1 cellular context compared by ENCODE assay signal in the genomic region with DNA sequence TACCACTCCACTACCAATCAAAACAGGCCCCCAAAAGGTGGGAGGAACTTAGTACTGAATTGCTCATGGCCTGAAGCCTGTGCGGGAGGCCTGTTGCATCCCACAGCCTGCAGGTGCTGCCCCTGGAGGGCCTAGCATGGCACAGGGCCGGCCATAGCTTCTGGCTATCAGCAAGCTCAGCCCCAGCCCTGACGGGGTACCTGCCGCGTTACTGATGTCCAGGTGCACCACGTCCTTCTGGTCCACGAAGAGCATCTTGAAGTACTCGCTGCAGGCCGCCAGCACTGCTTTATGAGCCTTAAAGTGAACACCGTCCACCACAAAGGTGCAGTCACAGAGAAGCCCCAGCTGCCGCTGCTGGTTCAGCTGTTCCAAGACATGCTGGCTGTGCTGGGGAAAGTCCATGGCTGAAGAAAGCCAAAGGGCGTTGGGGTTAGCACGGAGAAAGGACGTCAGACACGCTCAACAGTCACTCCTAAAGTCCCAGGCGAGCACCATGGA.
TF ChIP-seq lines count a peak whose summit lies in the region.

No MANE protein-coding gene starts in this region.

TF ChIP-seq in GM12878, 131 proteins besides CTCF, POLR2A, EP300 and RAD21:
- TF ChIP-seq RB1 (IDR thresholded peaks at IDR 0.05; ENCODE audit: borderline replicate concordance) (no peak), MEF2A (IDR thresholded peaks at IDR 0.05; ENCODE audit: insufficient read depth, low read depth, low read length) (no peak), CEBPB (IDR thresholded peaks at IDR 0.05; ENCODE audit: borderline replicate concordance in 1 of 2, low read depth in 2 of 2, low read length in 2 of 2) (no peak), NR2F1 (conservative IDR thresholded peaks at IDR 0.05) (0 out of 2 replicates have a peak, but pooled peaks have one; percentile 4), TCF3 (IDR thresholded peaks at IDR 0.05; ENCODE audit: borderline replicate concordance, insufficient read depth, low read depth, low read length) (peak; percentile 51; the same call in 1 of the 2 replicates), RAD51 (IDR thresholded peaks at IDR 0.05) (no peak), TCF12 (IDR thresholded peaks at IDR 0.05; ENCODE audit: low read depth, low read length) (peak; percentile 77), FOXK2 (IDR thresholded peaks at IDR 0.05) (no peak), POLR2AphosphoS5 (IDR thresholded peaks at IDR 0.05; ENCODE audit: low read length) (peak; percentile 20; the same call in 1 of the 2 replicates), MYC (IDR thresholded peaks at IDR 0.05; ENCODE audit: insufficient read depth, insufficient read length, insufficient replicate concordance, low read length, severe bottlenecking) (no peak), SMAD5 (IDR thresholded peaks at IDR 0.05; ENCODE audit: low read depth) (no peak), STAT1 (conservative IDR thresholded peaks at IDR 0.05) (no peak), NR2C1 (IDR thresholded peaks at IDR 0.05) (no peak), NFYA (IDR thresholded peaks at IDR 0.05; ENCODE audit: borderline replicate concordance, low read depth, low read length) (no peak), KDM1A (IDR thresholded peaks at IDR 0.05; ENCODE audit: borderline replicate concordance) (no peak), NRF1 (conservative IDR thresholded peaks at IDR 0.05; ENCODE audit: low read depth, low read length) (no peak), ZNF384 (IDR thresholded peaks at IDR 0.05; ENCODE audit: borderline replicate concordance, low read depth, low read length) (no peak), TAF1 (IDR thresholded peaks at IDR 0.05; ENCODE audit: borderline replicate concordance, low read depth, low read length) (no peak), SUZ12 (IDR thresholded peaks at IDR 0.05; ENCODE audit: unreplicated experiment) (no peak), PAX8 (IDR thresholded peaks at IDR 0.05) (no peak), RUNX3 (IDR thresholded peaks at IDR 0.05; ENCODE audit: low read length) (peak; percentile 25; the same call in 1 of the 2 replicates), CBX3 (IDR thresholded peaks at IDR 0.05; ENCODE audit: borderline replicate concordance, low read depth) (no peak), CREB1 (IDR thresholded peaks at IDR 0.05; ENCODE audit: low read depth) (0 out of 2 replicates have a peak, but pooled peaks have one; percentile 4), ZZZ3 (IDR thresholded peaks at IDR 0.05; ENCODE audit: control insufficient read depth, insufficient read length, low read depth) (no peak), NR2C2 (IDR thresholded peaks at IDR 0.05; ENCODE audit: borderline replicate concordance, control insufficient read depth, insufficient read length, low read depth) (no peak), SMARCA5 (IDR thresholded peaks at IDR 0.05) (no peak), NFXL1 (IDR thresholded peaks at IDR 0.05; ENCODE audit: borderline replicate concordance) (no peak)
- TF ChIP-seq, protein P1, sequence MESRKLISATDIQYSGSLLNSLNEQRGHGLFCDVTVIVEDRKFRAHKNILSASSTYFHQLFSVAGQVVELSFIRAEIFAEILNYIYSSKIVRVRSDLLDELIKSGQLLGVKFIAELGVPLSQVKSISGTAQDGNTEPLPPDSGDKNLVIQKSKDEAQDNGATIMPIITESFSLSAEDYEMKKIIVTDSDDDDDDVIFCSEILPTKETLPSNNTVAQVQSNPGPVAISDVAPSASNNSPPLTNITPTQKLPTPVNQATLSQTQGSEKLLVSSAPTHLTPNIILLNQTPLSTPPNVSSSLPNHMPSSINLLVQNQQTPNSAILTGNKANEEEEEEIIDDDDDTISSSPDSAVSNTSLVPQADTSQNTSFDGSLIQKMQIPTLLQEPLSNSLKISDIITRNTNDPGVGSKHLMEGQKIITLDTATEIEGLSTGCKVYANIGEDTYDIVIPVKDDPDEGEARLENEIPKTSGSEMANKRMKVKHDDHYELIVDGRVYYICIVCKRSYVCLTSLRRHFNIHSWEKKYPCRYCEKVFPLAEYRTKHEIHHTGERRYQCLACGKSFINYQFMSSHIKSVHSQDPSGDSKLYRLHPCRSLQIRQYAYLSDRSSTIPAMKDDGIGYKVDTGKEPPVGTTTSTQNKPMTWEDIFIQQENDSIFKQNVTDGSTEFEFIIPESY (IDR thresholded peaks at IDR 0.05) = no peak
- TF ChIP-seq, protein P2, sequence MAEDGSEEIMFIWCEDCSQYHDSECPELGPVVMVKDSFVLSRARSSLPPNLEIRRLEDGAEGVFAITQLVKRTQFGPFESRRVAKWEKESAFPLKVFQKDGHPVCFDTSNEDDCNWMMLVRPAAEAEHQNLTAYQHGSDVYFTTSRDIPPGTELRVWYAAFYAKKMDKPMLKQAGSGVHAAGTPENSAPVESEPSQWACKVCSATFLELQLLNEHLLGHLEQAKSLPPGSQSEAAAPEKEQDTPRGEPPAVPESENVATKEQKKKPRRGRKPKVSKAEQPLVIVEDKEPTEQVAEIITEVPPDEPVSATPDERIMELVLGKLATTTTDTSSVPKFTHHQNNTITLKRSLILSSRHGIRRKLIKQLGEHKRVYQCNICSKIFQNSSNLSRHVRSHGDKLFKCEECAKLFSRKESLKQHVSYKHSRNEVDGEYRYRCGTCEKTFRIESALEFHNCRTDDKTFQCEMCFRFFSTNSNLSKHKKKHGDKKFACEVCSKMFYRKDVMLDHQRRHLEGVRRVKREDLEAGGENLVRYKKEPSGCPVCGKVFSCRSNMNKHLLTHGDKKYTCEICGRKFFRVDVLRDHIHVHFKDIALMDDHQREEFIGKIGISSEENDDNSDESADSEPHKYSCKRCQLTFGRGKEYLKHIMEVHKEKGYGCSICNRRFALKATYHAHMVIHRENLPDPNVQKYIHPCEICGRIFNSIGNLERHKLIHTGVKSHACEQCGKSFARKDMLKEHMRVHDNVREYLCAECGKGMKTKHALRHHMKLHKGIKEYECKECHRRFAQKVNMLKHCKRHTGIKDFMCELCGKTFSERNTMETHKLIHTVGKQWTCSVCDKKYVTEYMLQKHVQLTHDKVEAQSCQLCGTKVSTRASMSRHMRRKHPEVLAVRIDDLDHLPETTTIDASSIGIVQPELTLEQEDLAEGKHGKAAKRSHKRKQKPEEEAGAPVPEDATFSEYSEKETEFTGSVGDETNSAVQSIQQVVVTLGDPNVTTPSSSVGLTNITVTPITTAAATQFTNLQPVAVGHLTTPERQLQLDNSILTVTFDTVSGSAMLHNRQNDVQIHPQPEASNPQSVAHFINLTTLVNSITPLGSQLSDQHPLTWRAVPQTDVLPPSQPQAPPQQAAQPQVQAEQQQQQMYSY (CRISPR knock-in tag; IDR thresholded peaks at IDR 0.05) = no peak
- TF ChIP-seq, protein P3, sequence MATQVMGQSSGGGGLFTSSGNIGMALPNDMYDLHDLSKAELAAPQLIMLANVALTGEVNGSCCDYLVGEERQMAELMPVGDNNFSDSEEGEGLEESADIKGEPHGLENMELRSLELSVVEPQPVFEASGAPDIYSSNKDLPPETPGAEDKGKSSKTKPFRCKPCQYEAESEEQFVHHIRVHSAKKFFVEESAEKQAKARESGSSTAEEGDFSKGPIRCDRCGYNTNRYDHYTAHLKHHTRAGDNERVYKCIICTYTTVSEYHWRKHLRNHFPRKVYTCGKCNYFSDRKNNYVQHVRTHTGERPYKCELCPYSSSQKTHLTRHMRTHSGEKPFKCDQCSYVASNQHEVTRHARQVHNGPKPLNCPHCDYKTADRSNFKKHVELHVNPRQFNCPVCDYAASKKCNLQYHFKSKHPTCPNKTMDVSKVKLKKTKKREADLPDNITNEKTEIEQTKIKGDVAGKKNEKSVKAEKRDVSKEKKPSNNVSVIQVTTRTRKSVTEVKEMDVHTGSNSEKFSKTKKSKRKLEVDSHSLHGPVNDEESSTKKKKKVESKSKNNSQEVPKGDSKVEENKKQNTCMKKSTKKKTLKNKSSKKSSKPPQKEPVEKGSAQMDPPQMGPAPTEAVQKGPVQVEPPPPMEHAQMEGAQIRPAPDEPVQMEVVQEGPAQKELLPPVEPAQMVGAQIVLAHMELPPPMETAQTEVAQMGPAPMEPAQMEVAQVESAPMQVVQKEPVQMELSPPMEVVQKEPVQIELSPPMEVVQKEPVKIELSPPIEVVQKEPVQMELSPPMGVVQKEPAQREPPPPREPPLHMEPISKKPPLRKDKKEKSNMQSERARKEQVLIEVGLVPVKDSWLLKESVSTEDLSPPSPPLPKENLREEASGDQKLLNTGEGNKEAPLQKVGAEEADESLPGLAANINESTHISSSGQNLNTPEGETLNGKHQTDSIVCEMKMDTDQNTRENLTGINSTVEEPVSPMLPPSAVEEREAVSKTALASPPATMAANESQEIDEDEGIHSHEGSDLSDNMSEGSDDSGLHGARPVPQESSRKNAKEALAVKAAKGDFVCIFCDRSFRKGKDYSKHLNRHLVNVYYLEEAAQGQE (IDR thresholded peaks at IDR 0.05; ENCODE audit: low read depth, low read length) = no peak
- TF ChIP-seq, protein P4, sequence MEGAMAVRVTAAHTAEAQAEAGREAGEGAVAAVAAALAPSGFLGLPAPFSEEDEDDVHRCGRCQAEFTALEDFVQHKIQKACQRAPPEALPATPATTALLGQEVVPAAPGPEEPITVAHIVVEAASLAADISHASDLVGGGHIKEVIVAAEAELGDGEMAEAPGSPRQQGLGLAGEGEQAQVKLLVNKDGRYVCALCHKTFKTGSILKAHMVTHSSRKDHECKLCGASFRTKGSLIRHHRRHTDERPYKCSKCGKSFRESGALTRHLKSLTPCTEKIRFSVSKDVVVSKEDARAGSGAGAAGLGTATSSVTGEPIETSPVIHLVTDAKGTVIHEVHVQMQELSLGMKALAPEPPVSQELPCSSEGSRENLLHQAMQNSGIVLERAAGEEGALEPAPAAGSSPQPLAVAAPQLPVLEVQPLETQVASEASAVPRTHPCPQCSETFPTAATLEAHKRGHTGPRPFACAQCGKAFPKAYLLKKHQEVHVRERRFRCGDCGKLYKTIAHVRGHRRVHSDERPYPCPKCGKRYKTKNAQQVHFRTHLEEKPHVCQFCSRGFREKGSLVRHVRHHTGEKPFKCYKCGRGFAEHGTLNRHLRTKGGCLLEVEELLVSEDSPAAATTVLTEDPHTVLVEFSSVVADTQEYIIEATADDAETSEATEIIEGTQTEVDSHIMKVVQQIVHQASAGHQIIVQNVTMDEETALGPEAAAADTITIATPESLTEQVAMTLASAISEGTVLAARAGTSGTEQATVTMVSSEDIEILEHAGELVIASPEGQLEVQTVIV (IDR thresholded peaks at IDR 0.05; ENCODE audit: borderline replicate concordance, partially characterized antibody) = no peak
TF ChIP-seq in GM12878: peak in this region for 6.
